In genomic region chr5:77339491-77339890, GRCh38 we compare ENCODE assay signal across 19 cellular contexts.
A peak's percentile ranks its signal among the peaks of the same experiment; 100 is the strongest.
DNase-seq lines count a peak whose midpoint lies in the region; ATAC-seq lines count a peak whose summit lies in the region.
"Had no signal": no experiment of that assay in that cellular context is flagged by ENCODE, and none has a peak within 500 bp of the region (broad histone marks: within the 10 kb centered on the region; RNA-seq: fewer than 3 reads in every experiment).

No MANE protein-coding gene starts in this region.

- peak; percentile 38 for ATAC-seq in left ventricle myocardium superior
- ATAC-seq in left cardiac atrium: no peak
- no peak for ATAC-seq in GM21737 (IDR thresholded peaks at IDR 0.05; ENCODE audit: unreplicated experiment)
- ATAC-seq: A549, GM12878, GM23338, HCT116 had no signal

- intact Hi-C loops in left ventricle myocardium superior (cut with micrococcal nuclease) (no loop called here), left cardiac atrium (cut with DNase I) (no loop called here), head of caudate nucleus (cut with DNase I) (no loop called here)

- no peak for DNase-seq in left ventricle myocardium superior
- DNase-seq in left cardiac atrium: no peak
- DNase-seq in head of caudate nucleus: peak in 35 of 42 donors; percentile 5 to 78 (median 38)
- DNase-seq in putamen (ENCODE audit: low spot score): peak; percentile 72
- no peak for DNase-seq in DMS 273 treated with DMSO at 0.1 percent for 48 hours (lab: John Stamatoyannopoulos, UW)
- no peak for DNase-seq in NCI-H1105 treated with DMSO at 0.1 percent for 48 hours (lab: John Stamatoyannopoulos, UW)
- DNase-seq: 8988T; C1 segment of cervical spinal cord; Caco-2; CD4-positive, alpha-beta memory T cell; DMS79; EL; GDM1; H9 had no signal

Comparison
In these comparisons a context has a peak if more than half of its experiments do, and no peak if none do; other contexts are left out.
1. DNase-seq: peak in head of caudate nucleus (35 of 42) and putamen (single experiment); none in left ventricle myocardium superior (single experiment), left cardiac atrium (single experiment), DMS 273 treated with DMSO at 0.1 percent for 48 hours (single experiment) and NCI-H1105 treated with DMSO at 0.1 percent for 48 hours (single experiment).